ENCODE assay signal across 17 cellular contexts in genomic region chr3:71339049-71339448, GRCh38.
"Had no signal": no experiment of that assay in that cellular context is flagged by ENCODE, and none has a peak within 500 bp of the region (broad histone marks: within the 10 kb centered on the region; RNA-seq: fewer than 3 reads in every experiment).

No MANE protein-coding gene starts in this region.

- H3K27ac Mint-ChIP-seq: activated T-helper 17 cell treated with anti-CD3 and anti-CD28 coated beads, Interleukin-2, amount 50 U/mL, for 72 hours had no signal

- H3K27me3 ChIP-seq: adrenal gland, esophagus muscularis mucosa, right atrium auricular region, transverse colon had no signal

- H3K27me3 Mint-ChIP-seq: activated T-helper 17 cell treated with anti-CD3 and anti-CD28 coated beads, Interleukin-2, amount 50 U/mL, for 72 hours had no signal

- H3K4me3 ChIP-seq: adrenal gland, esophagus muscularis mucosa, right atrium auricular region, transverse colon had no signal

- H3K4me1 ChIP-seq: adrenal gland, right atrium auricular region, transverse colon had no signal

- ATAC-seq: activated T-helper 17 cell treated with anti-CD3 and anti-CD28 coated beads, Interleukin-2, amount 50 U/mL, for 72 hours had no signal

- H3K27ac ChIP-seq: adrenal gland, esophagus muscularis mucosa, right atrium auricular region, transverse colon had no signal

- DNase-seq: activated CD4-positive, alpha-beta T cell treated with anti-CD3 and anti-CD28 coated beads, Interleukin-2, amount 50 U/mL, for 4 hours; activated naive CD4-positive, alpha-beta T cell treated with Interleukin-2 at 50 U/mL for 16 hours; activated T-cell treated with anti-CD3 and anti-CD28 coated beads for 4 hours; adrenal gland; cortex of kidney; effector CD4-positive, alpha-beta T cell; islet precursor cell; mammary epithelial cell; nucleus accumbens; posterior cingulate gyrus; stimulated activated CD4-positive, alpha-beta T cell treated with anti-CD3 and anti-CD28 coated beads, Interleukin-4, amount 100 ng/mL, for 1 hour; stimulated activated naive CD4-positive, alpha-beta T cell treated with Interleukin-2 at 50 U/mL for 16 hours; substantia nigra; transverse colon had no signal

- H3K4me3 Mint-ChIP-seq: activated T-helper 17 cell treated with anti-CD3 and anti-CD28 coated beads, Interleukin-2, amount 50 U/mL, for 72 hours had no signal

- H3K36me3 ChIP-seq: adrenal gland, esophagus muscularis mucosa, right atrium auricular region, transverse colon had no signal

- H3K9me3 ChIP-seq: adrenal gland had no signal
